Comparison of ENCODE assay signal across 29 cellular contexts in genomic region chr1:15605398-15606080, GRCh38.
"Had no signal": no experiment of that assay in that cellular context is flagged by ENCODE, and none has a peak within 500 bp of the region (broad histone marks: within the 10 kb centered on the region; RNA-seq: fewer than 3 reads in every experiment).

No MANE protein-coding gene starts in this region.

- H3K27me3 ChIP-seq: ascending aorta, SJSA1 had no signal

- H3K36me3 Mint-ChIP-seq: activated CD4-positive, alpha-beta memory T cell treated with anti-CD3 and anti-CD28 coated beads for 36 hours; brain had no signal

- H3K27ac ChIP-seq: ascending aorta, SJSA1 had no signal

- DNase-seq: activated CD4-positive, alpha-beta memory T cell treated with anti-CD3 and anti-CD28 coated beads for 36 hours; activated CD4-positive, alpha-beta T cell treated with anti-CD3 and anti-CD28 coated beads, Interleukin-2, amount 10 ng/mL, durations not matched to agents 7 days and 5 days; activated CD4-positive, CD25-positive, alpha-beta regulatory T cell; activated CD8-positive, alpha-beta memory T cell treated with anti-CD3 and anti-CD28 coated beads for 24 hours; activated effector memory CD4-positive, alpha-beta T cell treated with anti-CD3 and anti-CD28 coated beads, Interleukin-2, amount 50 U/mL, for 16 hours; activated naive CD4-positive, alpha-beta T cell treated with Interleukin-2 at 50 U/mL for 16 hours; activated naive CD8-positive, alpha-beta T cell treated with anti-CD3 and anti-CD28 coated beads, Interleukin-2, amount 50 U/mL, for 24 hours; activated T-cell treated with anti-CD3 and anti-CD28 coated beads, Interleukin-2, amount 50 U/mL, for 4 hours; amniotic stem cell; KG1; NCI-H1092; NCI-H1417; NCI-H1694 treated with DMSO at 0.1 percent for 48 hours; NCI-H2029 treated with DMSO at 0.1 percent for 48 hours; NCI-H345; NCI-H524; NCI-H774; NK-92 treated with Interleukin-12 subunit alpha and Interleukin-12 subunit beta, amount 100 ng/mL, for 24 hours; OCI-M1; SHP77; T-helper 9 cell had no signal

- H3K36me3 ChIP-seq: ascending aorta, SJSA1 had no signal

- H3K4me3 Mint-ChIP-seq: activated CD4-positive, alpha-beta memory T cell treated with anti-CD3 and anti-CD28 coated beads for 36 hours; activated CD4-positive, alpha-beta T cell treated with anti-CD3 and anti-CD28 coated beads, Interleukin-2, amount 10 ng/mL, durations not matched to agents 7 days and 5 days; activated naive CD8-positive, alpha-beta T cell treated with anti-CD3 and anti-CD28 coated beads, Interleukin-2, amount 50 U/mL, for 24 hours; activated T-cell treated with anti-CD3 and anti-CD28 coated beads, Interleukin-2, amount 50 U/mL, for 4 hours; central memory CD8-positive, alpha-beta T cell; T-helper 1 cell treated with Interleukin-12 subunit alpha and Interleukin-12 subunit beta and Interleukin-4 antibody, amounts not matched to agents 30 μg/mL and 1 μg/mL, for 36 hours had no signal

- H3K9me3 ChIP-seq: ascending aorta had no signal

- H3K27ac Mint-ChIP-seq: activated CD4-positive, alpha-beta memory T cell treated with anti-CD3 and anti-CD28 coated beads for 36 hours; activated CD4-positive, alpha-beta T cell treated with anti-CD3 and anti-CD28 coated beads, Interleukin-2, amount 10 ng/mL, durations not matched to agents 7 days and 5 days; activated naive CD4-positive, alpha-beta T cell treated with anti-CD3 and anti-CD28 coated beads, Interleukin-2, amount 50 U/mL, for 72 hours; activated naive CD8-positive, alpha-beta T cell treated with anti-CD3 and anti-CD28 coated beads, Interleukin-2, amount 50 U/mL, for 24 hours; brain; T-helper 1 cell treated with Interleukin-12 subunit alpha and Interleukin-12 subunit beta and Interleukin-4 antibody, amounts not matched to agents 30 μg/mL and 1 μg/mL, for 36 hours had no signal

- H3K27me3 Mint-ChIP-seq: activated CD4-positive, alpha-beta memory T cell treated with anti-CD3 and anti-CD28 coated beads for 36 hours; activated naive CD8-positive, alpha-beta T cell treated with anti-CD3 and anti-CD28 coated beads, Interleukin-2, amount 50 U/mL, for 24 hours; central memory CD8-positive, alpha-beta T cell had no signal

- FAIRE-seq: RCC 7860 had no signal

- H3K4me3 ChIP-seq: ascending aorta, SJSA1 had no signal

- ATAC-seq: activated naive CD4-positive, alpha-beta T cell treated with anti-CD3 and anti-CD28 coated beads, Interleukin-2, amount 50 U/mL, for 72 hours; activated naive CD8-positive, alpha-beta T cell treated with anti-CD3 and anti-CD28 coated beads, Interleukin-2, amount 50 U/mL, for 24 hours; activated T-cell treated with anti-CD3 and anti-CD28 coated beads, Interleukin-2, amount 50 U/mL, for 4 hours; SK-N-SH treated with all-trans-retinoic acid at 6 μM for 48 hours had no signal
